Comparison of ENCODE assay signal across 35 cellular contexts in genomic region chr12:80064269-80064668, GRCh38. TPM values are rescaled to one million over a fixed set of nuclear protein-coding genes. Genes with fewer than 3 reads are reported as not detected.
A peak's percentile ranks its signal among the peaks of the same experiment; 100 is the strongest.
DNase-seq lines count a peak whose midpoint lies in the region; ATAC-seq, FAIRE-seq and TF ChIP-seq lines count a peak whose summit lies in the region.
"Had no signal": no experiment of that assay in that cellular context is flagged by ENCODE, and none has a peak within 500 bp of the region (broad histone marks: within the 10 kb centered on the region; RNA-seq: fewer than 3 reads in every experiment).

No MANE protein-coding gene starts in this region.

- H3K36me3 ChIP-seq in SK-N-MC (ENCODE audit: insufficient read depth, low read length) (no peaks in the 10 kb centered on the region), endothelial cell of umbilical vein (ENCODE audit: control insufficient read depth in 2 of 2, extremely low read depth in 1 of 2, insufficient read depth in 2 of 2, low read length in 2 of 2) (no peaks in the 10 kb centered on the region), mesenchymal stem cell (ENCODE audit: control insufficient read depth in 1 of 2, insufficient read depth in 2 of 2, low read depth in 1 of 2, low read length in 2 of 2) (no peaks in the 10 kb centered on the region), left ventricle myocardium inferior (no peaks in the 10 kb centered on the region)
- H3K36me3 ChIP-seq: adrenal gland, BE2C, breast epithelium, gastroesophageal sphincter, lower lobe of right lung, upper lobe of right lung had no signal

- H2BK15ac ChIP-seq in mesenchymal stem cell (ENCODE audit: low read depth, poor library complexity, severe bottlenecking) = no peak overlapping the region

- H2BK120ac ChIP-seq in mesenchymal stem cell (ENCODE audit: low read depth, low read length) = peak overlapping the region; percentile 5

- H3K4me1 ChIP-seq in endothelial cell of umbilical vein (ENCODE audit: control insufficient read depth, extremely low read depth, insufficient read depth, low read length) (peaks cover 11% of the 10 kb centered on the region), mesenchymal stem cell (ENCODE audit: control insufficient read depth, insufficient read depth, low read depth, low read length) (no peaks in the 10 kb centered on the region), left ventricle myocardium inferior (no peaks in the 10 kb centered on the region)
- H3K4me1 ChIP-seq: adrenal gland, BE2C, breast epithelium, lower lobe of right lung, upper lobe of right lung had no signal

- H3K14ac ChIP-seq in mesenchymal stem cell (ENCODE audit: low read length in 2 of 2) = no peak overlapping the region

- H3K9me1 ChIP-seq in endothelial cell of umbilical vein (replicated peaks; ENCODE audit: control insufficient read depth, extremely low read depth, insufficient read depth, low read length) = no peaks in the 10 kb centered on the region

- H4K91ac ChIP-seq in mesenchymal stem cell (ENCODE audit: low read length) = no peak overlapping the region

- POLR2A ChIA-PET in endothelial cell of umbilical vein (lab: Charles Lee) = no interaction called here

- CTCF ChIA-PET in endothelial cell of umbilical vein (lab: Charles Lee) = no interaction called here

- DNase-seq in AG08395 (ENCODE audit: low spot score) (peak; percentile 10), SK-N-MC (ENCODE audit: low read depth, low spot score) (peak; percentile 44), endothelial cell of umbilical vein (ENCODE audit: low read depth, low spot score) (no peak), mesenchymal stem cell (peak; percentile 42), AG08396 (ENCODE audit: low spot score) (no peak), omental fat pad (ENCODE audit: low spot score) (no peak), left ventricle myocardium inferior (no peak)
- DNase-seq: activated CD4-positive, alpha-beta memory T cell treated with anti-CD3 and anti-CD28 coated beads, Interleukin-2, amount 10 ng/mL, durations not matched to agents 7 days and 5 days; activated CD4-positive, CD25-positive, alpha-beta regulatory T cell treated with anti-CD3 and anti-CD28 coated beads, Interleukin-2, amount 50 U/mL, for 72 hours; activated CD8-positive, alpha-beta memory T cell treated with anti-CD3 and anti-CD28 coated beads, Interleukin-2, amount 50 U/mL, for 4 hours; activated naive CD4-positive, alpha-beta T cell treated with Interleukin-2 at 50 U/mL for 16 hours; adrenal gland; BE2C; CD8-positive, alpha-beta memory T cell; DMS 273 treated with DMSO at 0.1 percent for 48 hours; effector CD8-positive, alpha-beta T cell; EL; HCEC 1CT; lower lobe of right lung; MV-4-11; naive thymus-derived CD8-positive, alpha-beta T cell; NCI-H1694; occipital lobe; SHP77; stimulated activated naive CD4-positive, alpha-beta T cell; upper lobe of right lung had no signal

- TF ChIP-seq POLR2A in endothelial cell of umbilical vein (IDR thresholded peaks at IDR 0.05; ENCODE audit: low read depth, low read length) = no peak

- no peak overlapping the region for H4K8ac ChIP-seq in mesenchymal stem cell (ENCODE audit: low read length)

- no peak overlapping the region for H2BK12ac ChIP-seq in mesenchymal stem cell (ENCODE audit: low read length in 2 of 2)

- H3K18ac ChIP-seq in mesenchymal stem cell (ENCODE audit: low read depth in 1 of 2, low read length in 2 of 2) = no peak overlapping the region

- FAIRE-seq in endothelial cell of umbilical vein (lab: Jason Lieb, UNC) = peak; percentile 12
- FAIRE-seq: A204.1, colon, GM12891 had no signal

- no peak overlapping the region for H2BK5ac ChIP-seq in mesenchymal stem cell (ENCODE audit: low read depth, low read length, poor library complexity, severe bottlenecking)

- H3K4ac ChIP-seq in mesenchymal stem cell (ENCODE audit: low read depth in 1 of 2, low read length in 2 of 2) = no peak overlapping the region

- no peak overlapping the region for H3K9ac ChIP-seq in SK-N-MC (ENCODE audit: insufficient read length)
- H3K9ac ChIP-seq in endothelial cell of umbilical vein (replicated peaks; ENCODE audit: extremely low read depth, insufficient read depth, low read length) = no peak overlapping the region
- H3K9ac ChIP-seq in mesenchymal stem cell (ENCODE audit: low read length) = no peak overlapping the region

- H3K4me2 ChIP-seq in endothelial cell of umbilical vein (ENCODE audit: insufficient read depth, low read length) (no peak overlapping the region), mesenchymal stem cell (ENCODE audit: low read length, poor library complexity, severe bottlenecking) (no peak overlapping the region)

- WGBS in mesenchymal stem cell = 100% methylated on average over 2 of the region's 3 CpGs

- H2AK5ac ChIP-seq in mesenchymal stem cell (ENCODE audit: low read length, severe bottlenecking) = no peak overlapping the region

- BruUV-seq in endothelial cell of umbilical vein (replicated peaks; lab: Mats Ljungman, UMichigan) = no TSS peak

- dilution Hi-C loops in endothelial cell of umbilical vein (cut with MboI; ENCODE audit: extremely low pct_ligation_motif_present, low sequenced_read_pairs) = no loop called here

- H2AFZ ChIP-seq in endothelial cell of umbilical vein (ENCODE audit: low read depth, low read length) = no peak overlapping the region
- no peak overlapping the region for H2AFZ ChIP-seq in mesenchymal stem cell (ENCODE audit: low read depth, low read length)

- H3K79me1 ChIP-seq in mesenchymal stem cell (replicated peaks; ENCODE audit: low read length, poor library complexity, severe bottlenecking) = no peaks in the 10 kb centered on the region

- H3K9me3 ChIP-seq in SK-N-MC (ENCODE audit: low read depth, low read length) (no peaks in the 10 kb centered on the region), endothelial cell of umbilical vein (replicated peaks; ENCODE audit: control insufficient read depth, insufficient read depth, low read length) (no peaks in the 10 kb centered on the region), mesenchymal stem cell (ENCODE audit: control insufficient read depth, low read length) (no peaks in the 10 kb centered on the region), left ventricle myocardium inferior (replicated peaks) (no peaks in the 10 kb centered on the region)
- H3K9me3 ChIP-seq: adrenal gland, BE2C, breast epithelium, gastroesophageal sphincter, lower lobe of right lung, upper lobe of right lung had no signal

- intact Hi-C loops in endothelial cell of umbilical vein (cut with micrococcal nuclease) (no loop called here), left ventricle myocardium inferior (cut with micrococcal nuclease) (no loop called here)

- no peak overlapping the region for H3K23ac ChIP-seq in mesenchymal stem cell (ENCODE audit: low read length in 2 of 2)

- H3K27me3 ChIP-seq in endothelial cell of umbilical vein (ENCODE audit: control insufficient read depth in 2 of 2, insufficient read depth in 2 of 2, low read length in 2 of 2) (peaks cover 0 to 5% of the 10 kb centered on the region in 2 experiments), mesenchymal stem cell (ENCODE audit: control insufficient read depth in 1 of 2, insufficient read depth in 1 of 2, low read length in 2 of 2) (no peaks in the 10 kb centered on the region), left ventricle myocardium inferior (ENCODE audit: low read depth) (no peaks in the 10 kb centered on the region)
- H3K27me3 ChIP-seq: adrenal gland, breast epithelium, gastroesophageal sphincter, upper lobe of right lung had no signal

- H3K79me2 ChIP-seq in endothelial cell of umbilical vein (ENCODE audit: control insufficient read depth, insufficient read depth, low read length) = no peaks in the 10 kb centered on the region

- peak overlapping the region; percentile 58 for H3K27ac ChIP-seq in SK-N-MC
- no peak overlapping the region for H3K27ac ChIP-seq in endothelial cell of umbilical vein (ENCODE audit: insufficient read depth, low read depth, low read length)
- H3K27ac ChIP-seq in mesenchymal stem cell (ENCODE audit: low read length, poor library complexity, severe bottlenecking) = peak overlapping the region; percentile 40
- H3K27ac ChIP-seq in left ventricle myocardium inferior (replicated peaks) = no peak overlapping the region
- H3K27ac ChIP-seq: adrenal gland, breast epithelium, epithelial cell of prostate, gastroesophageal sphincter, lower lobe of right lung, skin epidermis, upper lobe of right lung had no signal

- TF ChIP-seq CTCF in endothelial cell of umbilical vein (IDR thresholded peaks at IDR 0.05; ENCODE audit: extremely low read depth in 1 of 2, insufficient read depth in 1 of 2, low read depth in 1 of 2, low read length in 2 of 2) (no peak), omental fat pad (IDR thresholded peaks at IDR 0.05) (no peak), left ventricle myocardium inferior (IDR thresholded peaks at IDR 0.05; ENCODE audit: borderline replicate concordance) (no peak)

- H4K20me1 ChIP-seq in endothelial cell of umbilical vein (replicated peaks; ENCODE audit: control insufficient read depth, extremely low read depth, insufficient read depth, low read length) = no peaks in the 10 kb centered on the region

- no peak overlapping the region for H3K4me3 ChIP-seq in SK-N-MC
- H3K4me3 ChIP-seq in endothelial cell of umbilical vein (replicated peaks in 1 of 3; ENCODE audit: insufficient read depth in 1 of 3, low read depth in 1 of 3, low read length in 3 of 3) = no peak overlapping the region
- H3K4me3 ChIP-seq in mesenchymal stem cell (ENCODE audit: insufficient read depth in 1 of 2, low read depth in 1 of 2, low read length in 2 of 2) = no peak overlapping the region
- no peak overlapping the region for H3K4me3 ChIP-seq in left ventricle myocardium inferior
- H3K4me3 ChIP-seq: adrenal gland, breast epithelium, gastroesophageal sphincter, lower lobe of right lung, skin epidermis, upper lobe of right lung had no signal

- ATAC-seq in HG02642 (IDR thresholded peaks at IDR 0.05; ENCODE audit: poor library complexity, unreplicated experiment) = no peak
- no peak for ATAC-seq in omental fat pad (ENCODE audit: low FRiP score)
- ATAC-seq: gastroesophageal sphincter; lower lobe of right lung; naive thymus-derived CD8-positive, alpha-beta T cell; upper lobe of right lung had no signal

RNA-seq across cellular contexts. Expression of gene OTOGL, which starts 35.1 kb away (rescaled TPM):
- total RNA-seq in endothelial cell of umbilical vein (2.0 and 3.1 TPM in 2 replicates), omental fat pad (under 1 TPM; 0.19 to 0.63 (median 0.37) TPM), left ventricle myocardium inferior (0.27 TPM)
- 0.76 and 1.4 TPM in 2 replicates for polyA plus RNA-seq in endothelial cell of umbilical vein
- 2.0 and 2.1 TPM in 2 replicates for polyA plus RNA-seq in endothelial cell of umbilical vein (2011; cell fraction: cytosol; rRNA removed)
- 2.8 and 3.5 TPM in 2 replicates for polyA plus RNA-seq in endothelial cell of umbilical vein (2011; cell fraction: nucleus; rRNA removed)
- 0.83 and 2.2 TPM in 2 replicates for polyA plus RNA-seq in endothelial cell of umbilical vein (2012)
- polyA minus RNA-seq in endothelial cell of umbilical vein = 2.7 and 3.5 TPM in 2 replicates
- not detected for polyA minus RNA-seq in endothelial cell of umbilical vein (2011; cell fraction: cytosol; rRNA and poly(A)+ RNA removed)
- polyA minus RNA-seq in endothelial cell of umbilical vein (2011; cell fraction: nucleus; rRNA and poly(A)+ RNA removed) = 2.0 and 3.4 TPM in 2 replicates
- polyA plus RNA-seq in mesenchymal stem cell (2013, experiment 1 of 2) = 0.15 TPM
- 0.12 TPM for polyA plus RNA-seq in mesenchymal stem cell (2013, experiment 2 of 2)
- total RNA-seq: activated CD4-positive, alpha-beta memory T cell treated with anti-CD3 and anti-CD28 coated beads, Interleukin-2, amount 10 ng/mL, durations not matched to agents 7 days and 5 days; CD8-positive, alpha-beta memory T cell; mononuclear cell; naive thymus-derived CD8-positive, alpha-beta T cell had no signal
- polyA plus RNA-seq: CD8-positive, alpha-beta memory T cell; naive thymus-derived CD8-positive, alpha-beta T cell had no signal

Comparison
In these comparisons a context has a peak if more than half of its experiments do, and no peak if none do; other contexts are left out.
1. DNase-seq: peak in AG08395 (single experiment), SK-N-MC (single experiment) and mesenchymal stem cell (single experiment); none in endothelial cell of umbilical vein (single experiment), AG08396 (single experiment), omental fat pad (single experiment) and left ventricle myocardium inferior (single experiment).
2. H3K27ac ChIP-seq: peak in SK-N-MC (single experiment) and mesenchymal stem cell (single experiment); none in endothelial cell of umbilical vein (single experiment) and left ventricle myocardium inferior (single experiment).